Comparison of ENCODE assay signal across 8 cellular contexts in the genomic region with DNA sequence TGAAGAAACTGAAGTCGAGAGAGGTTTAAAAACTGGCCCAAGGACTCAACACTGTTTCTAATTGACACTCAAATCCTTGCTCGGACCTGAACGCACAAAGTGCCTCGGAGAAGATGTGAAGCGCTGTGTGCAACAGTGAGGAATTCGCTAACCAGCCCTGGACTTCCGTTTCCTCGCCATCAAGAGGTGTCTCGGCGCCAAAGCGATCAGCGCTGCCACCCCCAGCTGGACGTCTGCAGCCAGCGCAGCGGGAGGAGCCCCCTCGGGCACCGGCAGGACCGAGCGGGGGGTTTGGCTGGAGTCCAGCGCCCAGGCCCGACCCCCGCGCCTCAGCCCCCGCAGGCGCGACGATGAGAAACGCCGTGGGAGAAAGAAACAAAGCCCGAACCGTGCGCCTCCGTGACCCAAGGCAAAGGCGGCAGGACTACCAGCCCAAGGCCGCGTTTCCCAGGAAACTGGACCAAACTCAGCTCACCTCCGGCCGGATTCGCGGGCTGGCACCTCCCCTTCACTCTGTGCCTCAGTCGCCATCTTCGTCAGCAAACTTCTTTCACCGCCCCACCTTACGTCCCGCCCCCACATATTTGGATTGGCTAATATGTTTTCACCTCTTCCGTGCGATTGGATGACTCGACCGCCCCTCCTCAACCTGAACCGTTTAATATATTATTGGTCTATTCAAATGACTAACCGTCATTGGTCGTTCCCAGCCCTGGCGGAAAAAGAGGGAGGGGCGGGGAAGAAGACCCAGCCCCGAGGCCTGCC. TPM values are rescaled to one million over a fixed set of nuclear protein-coding genes. Genes with fewer than 3 reads are reported as not detected.
DNase-seq lines count a peak whose midpoint lies in the region; ATAC-seq and TF ChIP-seq lines count a peak whose summit lies in the region.

Gene ARHGAP19, minus strand, starts transcription at position 541 of the 765 bp plus-strand sequence. Its CDS starts 10 bp downstream, at position 531.

- H3K9me3 Mint-ChIP-seq in Calu3 (ENCODE audit: low read depth, unreplicated experiment) = no peaks in the 10 kb centered on the region
- H3K9me3 Mint-ChIP-seq in activated CD8-positive, alpha-beta memory T cell treated with anti-CD3 and anti-CD28 coated beads, Interleukin-2, amount 10 ng/mL, durations not matched to agents 7 days and 5 days (ENCODE audit: low read depth) = no peaks in the 10 kb centered on the region

- H3K9me3 ChIP-seq in NT2/D1 (ENCODE audit: insufficient read depth, low read length) (no peaks in the 10 kb centered on the region), endocrine pancreas (ENCODE audit: control insufficient read depth, low read length) (no peaks in the 10 kb centered on the region), mesenchymal stem cell (ENCODE audit: control insufficient read depth, low read length) (no peaks in the 10 kb centered on the region)

- H3K27ac Mint-ChIP-seq in Calu3 (ENCODE audit: unreplicated experiment) = peak within 1 kb of the TSS; percentile 79
- H3K27ac Mint-ChIP-seq in activated CD8-positive, alpha-beta memory T cell treated with anti-CD3 and anti-CD28 coated beads, Interleukin-2, amount 10 ng/mL, durations not matched to agents 7 days and 5 days = peak within 1 kb of the TSS; percentile 88

- H2AFZ ChIP-seq in mesenchymal stem cell (ENCODE audit: low read depth, low read length) = peak within 1 kb of the TSS; percentile 64

- ATAC-seq in GM21381 (IDR thresholded peaks at IDR 0.05; ENCODE audit: unreplicated experiment) = peak; percentile 95
- ATAC-seq in activated CD8-positive, alpha-beta memory T cell treated with anti-CD3 and anti-CD28 coated beads, Interleukin-2, amount 10 ng/mL, durations not matched to agents 7 days and 5 days = peak; percentile 99

- H2BK5ac ChIP-seq in mesenchymal stem cell (ENCODE audit: low read depth, low read length, poor library complexity, severe bottlenecking) = peak within 1 kb of the TSS; percentile 91

- WGBS in mesenchymal stem cell = under 1% methylated on average over 46 of the region's 55 CpGs

- peaks cover 8% of the 10 kb centered on the region for H3K36me3 ChIP-seq in NT2/D1 (ENCODE audit: insufficient read depth, insufficient read length, low read length)
- no peaks in the 10 kb centered on the region for H3K36me3 ChIP-seq in endocrine pancreas (ENCODE audit: control insufficient read depth, insufficient read depth, low read length)
- no peaks in the 10 kb centered on the region for H3K36me3 ChIP-seq in mesenchymal stem cell (ENCODE audit: control insufficient read depth in 1 of 2, insufficient read depth in 2 of 2, low read depth in 1 of 2, low read length in 2 of 2)

- no peak within 1 kb of the TSS for H3K23ac ChIP-seq in mesenchymal stem cell (ENCODE audit: low read length in 2 of 2)

- peak within 1 kb of the TSS; percentile 85 for H4K91ac ChIP-seq in mesenchymal stem cell (ENCODE audit: low read length)

- H3K27ac ChIP-seq in mesenchymal stem cell (ENCODE audit: low read length, poor library complexity, severe bottlenecking) = peak within 1 kb of the TSS; percentile 91

- H2BK15ac ChIP-seq in mesenchymal stem cell (ENCODE audit: low read depth, poor library complexity, severe bottlenecking) = peak within 1 kb of the TSS; percentile 86

- no peaks in the 10 kb centered on the region for H3K27me3 Mint-ChIP-seq in Calu3 (ENCODE audit: unreplicated experiment)
- H3K27me3 Mint-ChIP-seq in activated CD8-positive, alpha-beta memory T cell treated with anti-CD3 and anti-CD28 coated beads, Interleukin-2, amount 10 ng/mL, durations not matched to agents 7 days and 5 days = no peaks in the 10 kb centered on the region

- H4K8ac ChIP-seq in mesenchymal stem cell (ENCODE audit: low read length) = peak within 1 kb of the TSS; percentile 87

- peaks cover 17% of the 10 kb centered on the region for H3K36me3 Mint-ChIP-seq in Calu3 (ENCODE audit: insufficient read depth, unreplicated experiment)
- peaks cover 15% of the 10 kb centered on the region for H3K36me3 Mint-ChIP-seq in activated CD8-positive, alpha-beta memory T cell treated with anti-CD3 and anti-CD28 coated beads, Interleukin-2, amount 10 ng/mL, durations not matched to agents 7 days and 5 days

- H2AK5ac ChIP-seq in mesenchymal stem cell (ENCODE audit: low read length, severe bottlenecking) = no peak within 1 kb of the TSS

- CTCF ChIA-PET in Calu3 (lab: Charles Lee) = interaction anchor here (2.0 kb wide), 1 partner anchor 40 kb away, joined by 8 read pairs; no protein-coding TSS in a partner anchor
- CTCF ChIA-PET in activated CD8-positive, alpha-beta memory T cell treated with anti-CD3 and anti-CD28 coated beads, Interleukin-2, amount 10 ng/mL, durations not matched to agents 7 days and 5 days (lab: Charles Lee) = interaction anchor here (1.2 to 2.1 kb wide), 3 partner anchors 27 to 220 kb away, joined by 3 to 9 read pairs (median 6); partner anchors contain the start of gene FRAT1

- H3K79me1 ChIP-seq in mesenchymal stem cell (replicated peaks; ENCODE audit: low read length, poor library complexity, severe bottlenecking) = peaks cover 12% of the 10 kb centered on the region

- peak within 1 kb of the TSS; percentile 77 for H3K4me2 ChIP-seq in mesenchymal stem cell (ENCODE audit: low read length, poor library complexity, severe bottlenecking)

- TF ChIP-seq CTCF in Calu3 (IDR thresholded peaks at IDR 0.05; ENCODE audit: unreplicated experiment) = no peak

- peak within 1 kb of the TSS; percentile 67 for H2BK120ac ChIP-seq in mesenchymal stem cell (ENCODE audit: low read depth, low read length)

- TSS peak; percentile 84 for BruUV-seq in Calu3 (replicated peaks; lab: Mats Ljungman, UMichigan)

- H3K27me3 ChIP-seq in NT2/D1 (ENCODE audit: insufficient read depth, insufficient read length) (no peaks in the 10 kb centered on the region), endocrine pancreas (ENCODE audit: control insufficient read depth, insufficient read depth, low read length) (no peaks in the 10 kb centered on the region), mesenchymal stem cell (ENCODE audit: control insufficient read depth in 1 of 2, insufficient read depth in 1 of 2, low read length in 2 of 2) (no peaks in the 10 kb centered on the region)

- DNase-seq in Calu3 = peak; percentile 90
- DNase-seq in HUDEP-2 (lab: John Stamatoyannopoulos, UW; ENCODE audit: unreplicated experiment in 76 of 76) = peak; percentile 25 to 98 (median 94)
- peak; percentile 91 for DNase-seq in NT2/D1 (ENCODE audit: low read depth, low spot score)
- DNase-seq in activated CD8-positive, alpha-beta memory T cell treated with anti-CD3 and anti-CD28 coated beads, Interleukin-2, amount 10 ng/mL, durations not matched to agents 7 days and 5 days = peak; percentile 98
- peak; percentile 99 for DNase-seq in mesenchymal stem cell
- peak; percentile 79 for DNase-seq in stimulated activated CD8-positive, alpha-beta memory T cell treated with anti-CD3 and anti-CD28 coated beads, Interleukin-12 subunit alpha, Interleukin-12 subunit beta, amount 100 ng/mL, for 4 hours (ENCODE audit: low read depth)

- H3K4me3 Mint-ChIP-seq in Calu3 (ENCODE audit: low read depth, unreplicated experiment) = peak within 1 kb of the TSS; percentile 75
- peak within 1 kb of the TSS; percentile 88 for H3K4me3 Mint-ChIP-seq in activated CD8-positive, alpha-beta memory T cell treated with anti-CD3 and anti-CD28 coated beads, Interleukin-2, amount 10 ng/mL, durations not matched to agents 7 days and 5 days

- H3K4ac ChIP-seq in mesenchymal stem cell (ENCODE audit: low read depth in 1 of 2, low read length in 2 of 2) = peak within 1 kb of the TSS; percentile 75 to 93

- no peaks in the 10 kb centered on the region for H3K4me1 ChIP-seq in NT2/D1 (ENCODE audit: insufficient read depth, insufficient read length)
- H3K4me1 ChIP-seq in endocrine pancreas (ENCODE audit: control insufficient read depth, insufficient read depth, low read length) = no peaks in the 10 kb centered on the region
- H3K4me1 ChIP-seq in mesenchymal stem cell (ENCODE audit: control insufficient read depth, insufficient read depth, low read depth, low read length) = peaks cover 3% of the 10 kb centered on the region

- peak within 1 kb of the TSS; percentile 88 for H3K9ac ChIP-seq in NT2/D1 (ENCODE audit: insufficient read length, low read depth)
- peak within 1 kb of the TSS; percentile 65 for H3K9ac ChIP-seq in endocrine pancreas (ENCODE audit: control insufficient read depth, insufficient read depth, low read length)
- H3K9ac ChIP-seq in mesenchymal stem cell (ENCODE audit: low read length) = peak within 1 kb of the TSS; percentile 90

- intact Hi-C loops in Calu3 (cut with micrococcal nuclease; ENCODE audit: unreplicated experiment) = no loop called here

- peak within 1 kb of the TSS in 1 of 2 experiments; percentile 14 for H2BK12ac ChIP-seq in mesenchymal stem cell (ENCODE audit: low read length in 2 of 2)

- H3K14ac ChIP-seq in mesenchymal stem cell (ENCODE audit: low read length in 2 of 2) = peak within 1 kb of the TSS in 1 of 2 experiments; percentile 6

- H3K18ac ChIP-seq in mesenchymal stem cell (ENCODE audit: low read depth in 1 of 2, low read length in 2 of 2) = peak within 1 kb of the TSS; percentile 81 to 92

- peaks cover 7% of the 10 kb centered on the region for H3K4me1 Mint-ChIP-seq in Calu3 (ENCODE audit: low read depth, unreplicated experiment)
- H3K4me1 Mint-ChIP-seq in activated CD8-positive, alpha-beta memory T cell treated with anti-CD3 and anti-CD28 coated beads, Interleukin-2, amount 10 ng/mL, durations not matched to agents 7 days and 5 days = peaks cover 26% of the 10 kb centered on the region

- peak within 1 kb of the TSS; percentile 63 for H3K4me3 ChIP-seq in NT2/D1 (ENCODE audit: insufficient read length, low read depth)
- H3K4me3 ChIP-seq in endocrine pancreas (ENCODE audit: control insufficient read depth, insufficient read depth, low read length) = peak within 1 kb of the TSS; percentile 96
- peak within 1 kb of the TSS; percentile 83 to 89 for H3K4me3 ChIP-seq in mesenchymal stem cell (ENCODE audit: insufficient read depth in 1 of 2, low read depth in 1 of 2, low read length in 2 of 2)

RNA-seq across cellular contexts. Expression of gene ARHGAP19, which starts in this region (rescaled TPM):
- total RNA-seq in Calu3 (2022) = 3.7 and 6.7 TPM in 2 replicates
- 10 to 100 TPM; 48.3 to 50.4 TPM for total RNA-seq in activated CD8-positive, alpha-beta memory T cell treated with anti-CD3 and anti-CD28 coated beads, Interleukin-2, amount 10 ng/mL, durations not matched to agents 7 days and 5 days
- polyA plus RNA-seq in mesenchymal stem cell (2013, experiment 1 of 2) = 6.8 TPM
- 6.5 TPM for polyA plus RNA-seq in mesenchymal stem cell (2013, experiment 2 of 2)

Comparison
In these comparisons a context has a peak if more than half of its experiments do, and no peak if none do; other contexts are left out.
1. Peak in every context shown above with its lines: DNase-seq, ATAC-seq, H3K4me3 ChIP-seq and H3K27ac ChIP-seq.